31 cellular contexts compared by ENCODE assay signal in the genomic region with DNA sequence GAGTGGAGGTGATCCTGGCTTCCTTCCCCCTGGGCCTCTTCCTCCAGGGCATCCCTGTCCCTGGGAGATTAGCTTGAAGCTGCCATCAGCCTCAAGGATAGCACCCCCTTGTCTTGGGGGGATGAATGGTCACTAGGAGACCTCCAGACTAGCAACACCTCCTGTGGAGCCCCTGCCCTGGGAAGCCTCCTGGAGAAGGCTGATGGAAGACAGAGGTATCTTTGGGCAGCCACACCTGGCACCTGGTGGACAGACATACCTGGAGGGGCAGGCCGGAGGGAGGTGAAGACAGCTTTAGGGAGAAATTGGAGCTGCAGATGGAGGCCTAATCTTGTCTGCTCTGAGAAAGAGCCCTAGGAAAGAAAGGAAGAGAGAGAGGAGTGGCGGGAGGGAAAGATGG. TPM values are rescaled to one million over a fixed set of nuclear protein-coding genes. Genes with fewer than 3 reads are reported as not detected.
"Had no signal": no experiment of that assay in that cellular context is flagged by ENCODE, and none has a peak within 500 bp of the region (broad histone marks: within the 10 kb centered on the region; RNA-seq: fewer than 3 reads in every experiment).

No MANE protein-coding gene starts in this region.

- H3K36me3 Mint-ChIP-seq: mesothelial cell of epicardium had no signal

- H3K4me3 Mint-ChIP-seq: dendritic cell treated with granulocyte-macrophage colony-stimulating factor and Interleukin-4, amounts not matched to agents 40 ng/mL and 50 ng/mL, for 4 days; effector memory CD8-positive, alpha-beta T cell; endodermal cell; mesothelial cell of epicardium had no signal

- H3K36me3 ChIP-seq: colonic mucosa, esophagus squamous epithelium, gastrocnemius medialis, heart right ventricle, left lung, lower lobe of right lung had no signal

- H3K4me1 Mint-ChIP-seq: mesothelial cell of epicardium had no signal

- H3K4me3 ChIP-seq: colonic mucosa, esophagus squamous epithelium, gastrocnemius medialis, heart right ventricle, left lung, lower lobe of right lung, mucosa of descending colon had no signal

- H3K27ac Mint-ChIP-seq: dendritic cell treated with granulocyte-macrophage colony-stimulating factor and Interleukin-4, amounts not matched to agents 40 ng/mL and 50 ng/mL, for 4 days; effector memory CD8-positive, alpha-beta T cell; endodermal cell; mesothelial cell of epicardium had no signal

- H3K27ac ChIP-seq: colonic mucosa, epithelial cell of prostate, esophagus squamous epithelium, gastrocnemius medialis, heart right ventricle, left lung, lower lobe of right lung had no signal

- H3K9me3 ChIP-seq: colonic mucosa, gastrocnemius medialis had no signal

- ATAC-seq: effector memory CD8-positive, alpha-beta T cell; esophagus mucosa; gastrocnemius medialis; heart right ventricle; left cardiac atrium; left lung; left ventricle myocardium superior; lower lobe of right lung; mucosa of descending colon had no signal

- DNase-seq: colonic mucosa; cortex of kidney; effector CD8-positive, alpha-beta T cell; effector memory CD8-positive, alpha-beta T cell; endodermal cell; erythroblast; esophagus squamous epithelium; foreskin fibroblast; foreskin melanocyte; gastrocnemius medialis; glutamatergic neuron; heart right ventricle; hippocampal formation; left cardiac atrium; left lung; left ventricle myocardium superior; lower lobe of right lung; mesenchymal stem cell; mucosa of descending colon had no signal

- H3K4me1 ChIP-seq: colonic mucosa, lower lobe of right lung had no signal

- H3K27me3 ChIP-seq: colonic mucosa, esophagus squamous epithelium, gastrocnemius medialis, heart right ventricle, left lung had no signal

- H3K9me3 Mint-ChIP-seq: effector memory CD8-positive, alpha-beta T cell had no signal

RNA-seq across cellular contexts. Expression of gene MORN5, which starts 57.6 kb away (rescaled TPM):
- total RNA-seq: chondrocyte, dermis microvascular lymphatic vessel endothelial cell, esophagus mucosa, esophagus squamous epithelium, gastrocnemius medialis, glomerular endothelial cell, heart right ventricle, kidney epithelial cell, left cardiac atrium, left ventricle myocardium superior, lower leg skin, lung microvascular endothelial cell, mesenteric fat pad, mesothelial cell of epicardium had no signal
- polyA plus RNA-seq: heart right ventricle, keratinocyte had no signal
